In the genomic region with DNA sequence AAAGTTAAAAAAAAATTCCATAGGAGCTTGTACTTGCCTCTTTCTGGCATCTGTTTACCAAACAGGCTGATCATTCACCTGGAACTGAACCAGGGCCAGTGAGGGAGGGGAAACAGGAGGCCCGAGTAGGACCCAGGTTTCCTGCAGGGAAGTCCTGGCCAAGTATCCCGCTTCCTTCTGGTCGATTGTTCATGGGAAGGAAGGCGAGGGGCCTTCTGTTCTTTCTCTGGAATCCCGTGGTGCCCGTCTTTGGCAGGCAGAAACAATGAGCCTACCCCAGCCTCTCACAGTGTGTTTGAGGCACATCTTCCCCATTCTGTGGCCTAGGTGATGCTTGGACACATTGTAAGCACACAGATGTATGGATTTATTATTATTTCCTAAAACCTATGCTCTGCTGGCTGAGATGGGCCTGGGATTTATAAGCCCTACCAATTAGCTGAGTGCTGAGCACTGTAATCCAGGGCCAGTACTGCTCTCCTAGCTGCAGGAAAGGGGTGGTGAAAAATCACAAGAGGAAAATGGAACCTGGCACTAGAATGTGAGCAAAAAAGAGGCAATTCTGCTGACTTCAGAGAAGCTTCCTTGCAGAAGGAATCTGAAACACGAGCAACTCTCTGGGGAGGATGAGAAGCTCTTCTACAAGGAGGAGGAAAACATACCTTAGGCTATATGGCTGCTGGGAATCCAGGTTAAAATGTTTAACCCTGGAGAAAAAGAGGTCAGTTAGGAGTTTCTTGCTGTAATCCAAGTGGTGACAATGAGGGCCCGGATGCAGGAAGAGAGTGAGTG, we compare ENCODE assay signal across 17 cellular contexts. TPM values are rescaled to one million over a fixed set of nuclear protein-coding genes. Genes with fewer than 3 reads are reported as not detected.
DNase-seq lines count a peak whose midpoint lies in the region; ATAC-seq lines count a peak whose summit lies in the region.
"Had no signal": no experiment of that assay in that cellular context is flagged by ENCODE, and none has a peak within 500 bp of the region (broad histone marks: within the 10 kb centered on the region; RNA-seq: fewer than 3 reads in every experiment).

No MANE protein-coding gene starts in this region.

- no peaks in the 10 kb centered on the region for H3K9me3 ChIP-seq in mesenchymal stem cell (ENCODE audit: control insufficient read depth, low read length)
- H3K9me3 ChIP-seq: right atrium auricular region had no signal

- no peak overlapping the region for H4K91ac ChIP-seq in mesenchymal stem cell (ENCODE audit: low read length)

- 81% methylated on average over 8 of the region's 8 CpGs for WGBS in mesenchymal stem cell

- no peak overlapping the region for H3K4me3 ChIP-seq in mesenchymal stem cell (ENCODE audit: insufficient read depth in 1 of 2, low read depth in 1 of 2, low read length in 2 of 2)
- H3K4me3 ChIP-seq: lung, right atrium auricular region had no signal

- POLR2A ChIA-PET in activated CD4-positive, alpha-beta memory T cell treated with anti-CD3 and anti-CD28 coated beads for 36 hours (lab: Charles Lee), result no interaction called here
- POLR2A ChIA-PET in activated CD4-positive, alpha-beta memory T cell treated with anti-CD3 and anti-CD28 coated beads, Interleukin-2, amount 10 ng/mL, durations not matched to agents 7 days and 5 days (lab: Charles Lee), result no interaction called here

- H2BK120ac ChIP-seq in mesenchymal stem cell (ENCODE audit: low read depth, low read length), result no peak overlapping the region

- no peak overlapping the region for H3K9ac ChIP-seq in mesenchymal stem cell (ENCODE audit: low read length)

- no peak overlapping the region for H2AK5ac ChIP-seq in mesenchymal stem cell (ENCODE audit: low read length, severe bottlenecking)

- CTCF ChIA-PET in activated CD4-positive, alpha-beta memory T cell treated with anti-CD3 and anti-CD28 coated beads for 36 hours (lab: Charles Lee), result interaction anchor here (1.0 to 1.5 kb wide), 4 partner anchors 15 to 144 kb away, joined by 3 to 5 read pairs (median 4); no protein-coding TSS in a partner anchor
- CTCF ChIA-PET in activated CD4-positive, alpha-beta memory T cell treated with anti-CD3 and anti-CD28 coated beads, Interleukin-2, amount 10 ng/mL, durations not matched to agents 7 days and 5 days (lab: Charles Lee), result interaction anchor here (1.4 to 2.0 kb wide), 2 partner anchors 49 to 143 kb away, joined by 3 to 5 read pairs; no protein-coding TSS in a partner anchor

- H3K18ac ChIP-seq in mesenchymal stem cell (ENCODE audit: low read depth in 1 of 2, low read length in 2 of 2), result no peak overlapping the region

- H3K27me3 ChIP-seq in mesenchymal stem cell (ENCODE audit: control insufficient read depth in 1 of 2, insufficient read depth in 1 of 2, low read length in 2 of 2), result peaks cover 0 to 20% of the 10 kb centered on the region in 2 experiments
- H3K27me3 ChIP-seq: right atrium auricular region had no signal

- peaks cover 10% of the 10 kb centered on the region for H3K27me3 Mint-ChIP-seq in activated CD4-positive, alpha-beta memory T cell treated with anti-CD3 and anti-CD28 coated beads for 36 hours
- H3K27me3 Mint-ChIP-seq in activated CD4-positive, alpha-beta memory T cell treated with anti-CD3 and anti-CD28 coated beads, Interleukin-2, amount 10 ng/mL, durations not matched to agents 7 days and 5 days, result peaks cover 25% of the 10 kb centered on the region
- H3K27me3 Mint-ChIP-seq in activated T-helper 17 cell treated with anti-CD3 and anti-CD28 coated beads, Interleukin-2, amount 50 U/mL, for 72 hours, result peaks cover 17% of the 10 kb centered on the region
- H3K27me3 Mint-ChIP-seq in immature natural killer cell (ENCODE audit: low read depth in 3 of 3), result peaks cover 7 to 14% (median 13%) of the 10 kb centered on the region in 3 donors

- no peak overlapping the region for H2BK5ac ChIP-seq in mesenchymal stem cell (ENCODE audit: low read depth, low read length, poor library complexity, severe bottlenecking)

- H2AFZ ChIP-seq in mesenchymal stem cell (ENCODE audit: low read depth, low read length), result no peak overlapping the region

- H3K36me3 ChIP-seq in mesenchymal stem cell (ENCODE audit: control insufficient read depth in 1 of 2, insufficient read depth in 2 of 2, low read depth in 1 of 2, low read length in 2 of 2), result no peaks in the 10 kb centered on the region
- H3K36me3 ChIP-seq: right atrium auricular region had no signal

- H4K8ac ChIP-seq in mesenchymal stem cell (ENCODE audit: low read length), result no peak overlapping the region

- H3K14ac ChIP-seq in mesenchymal stem cell (ENCODE audit: low read length in 2 of 2), result no peak overlapping the region

- H3K9me3 Mint-ChIP-seq in activated CD4-positive, alpha-beta memory T cell treated with anti-CD3 and anti-CD28 coated beads for 36 hours, result no peaks in the 10 kb centered on the region
- H3K9me3 Mint-ChIP-seq in activated CD4-positive, alpha-beta memory T cell treated with anti-CD3 and anti-CD28 coated beads, Interleukin-2, amount 10 ng/mL, durations not matched to agents 7 days and 5 days, result no peaks in the 10 kb centered on the region
- H3K9me3 Mint-ChIP-seq in activated T-helper 17 cell treated with anti-CD3 and anti-CD28 coated beads, Interleukin-2, amount 50 U/mL, for 72 hours, result no peaks in the 10 kb centered on the region
- H3K9me3 Mint-ChIP-seq in immature natural killer cell, result no peaks in the 10 kb centered on the region
- H3K9me3 Mint-ChIP-seq: CD4-positive, alpha-beta memory T cell; neural crest cell had no signal

- no peak overlapping the region for H3K23ac ChIP-seq in mesenchymal stem cell (ENCODE audit: low read length in 2 of 2)

- no peak for ATAC-seq in activated T-helper 17 cell treated with anti-CD3 and anti-CD28 coated beads, Interleukin-2, amount 50 U/mL, for 72 hours (replicated peaks)

- no peak overlapping the region for H3K4me3 Mint-ChIP-seq in activated CD4-positive, alpha-beta memory T cell treated with anti-CD3 and anti-CD28 coated beads for 36 hours
- H3K4me3 Mint-ChIP-seq in activated CD4-positive, alpha-beta memory T cell treated with anti-CD3 and anti-CD28 coated beads, Interleukin-2, amount 10 ng/mL, durations not matched to agents 7 days and 5 days, result no peak overlapping the region
- H3K4me3 Mint-ChIP-seq in activated T-helper 17 cell treated with anti-CD3 and anti-CD28 coated beads, Interleukin-2, amount 50 U/mL, for 72 hours, result no peak overlapping the region
- H3K4me3 Mint-ChIP-seq in immature natural killer cell, result peak overlapping the region in 4 of 5 donors; percentile 1 to 48 (median 26)
- H3K4me3 Mint-ChIP-seq: CD4-positive, alpha-beta memory T cell; neural crest cell had no signal

- no peaks in the 10 kb centered on the region for H3K79me1 ChIP-seq in mesenchymal stem cell (replicated peaks; ENCODE audit: low read length, poor library complexity, severe bottlenecking)

- H3K4me2 ChIP-seq in mesenchymal stem cell (ENCODE audit: low read length, poor library complexity, severe bottlenecking), result no peak overlapping the region

- peak overlapping the region; percentile 81 for H3K27ac Mint-ChIP-seq in activated CD4-positive, alpha-beta memory T cell treated with anti-CD3 and anti-CD28 coated beads for 36 hours
- H3K27ac Mint-ChIP-seq in activated CD4-positive, alpha-beta memory T cell treated with anti-CD3 and anti-CD28 coated beads, Interleukin-2, amount 10 ng/mL, durations not matched to agents 7 days and 5 days, result no peak overlapping the region
- H3K27ac Mint-ChIP-seq in activated T-helper 17 cell treated with anti-CD3 and anti-CD28 coated beads, Interleukin-2, amount 50 U/mL, for 72 hours, result peak overlapping the region; percentile 10
- H3K27ac Mint-ChIP-seq in immature natural killer cell, result peak overlapping the region; percentile 62 to 82 (median 72)

- H3K36me3 Mint-ChIP-seq in activated CD4-positive, alpha-beta memory T cell treated with anti-CD3 and anti-CD28 coated beads for 36 hours, result no peaks in the 10 kb centered on the region
- no peaks in the 10 kb centered on the region for H3K36me3 Mint-ChIP-seq in activated CD4-positive, alpha-beta memory T cell treated with anti-CD3 and anti-CD28 coated beads, Interleukin-2, amount 10 ng/mL, durations not matched to agents 7 days and 5 days (ENCODE audit: low read depth)
- no peaks in the 10 kb centered on the region for H3K36me3 Mint-ChIP-seq in activated T-helper 17 cell treated with anti-CD3 and anti-CD28 coated beads, Interleukin-2, amount 50 U/mL, for 72 hours (ENCODE audit: low read depth)
- H3K36me3 Mint-ChIP-seq in immature natural killer cell, result no peaks in the 10 kb centered on the region
- H3K36me3 Mint-ChIP-seq: CD4-positive, alpha-beta memory T cell had no signal

- no peak overlapping the region for H2BK15ac ChIP-seq in mesenchymal stem cell (ENCODE audit: low read depth, poor library complexity, severe bottlenecking)

- peaks cover 52% of the 10 kb centered on the region for H3K4me1 Mint-ChIP-seq in activated CD4-positive, alpha-beta memory T cell treated with anti-CD3 and anti-CD28 coated beads for 36 hours (ENCODE audit: low read depth)
- H3K4me1 Mint-ChIP-seq in activated CD4-positive, alpha-beta memory T cell treated with anti-CD3 and anti-CD28 coated beads, Interleukin-2, amount 10 ng/mL, durations not matched to agents 7 days and 5 days, result peaks cover 29% of the 10 kb centered on the region
- peaks cover 31% of the 10 kb centered on the region for H3K4me1 Mint-ChIP-seq in activated T-helper 17 cell treated with anti-CD3 and anti-CD28 coated beads, Interleukin-2, amount 50 U/mL, for 72 hours
- H3K4me1 Mint-ChIP-seq in immature natural killer cell, result peaks cover 43% of the 10 kb centered on the region in 2 donors

- H3K4ac ChIP-seq in mesenchymal stem cell (ENCODE audit: low read depth in 1 of 2, low read length in 2 of 2), result no peak overlapping the region

- no peak for DNase-seq in activated CD4-positive, alpha-beta memory T cell treated with anti-CD3 and anti-CD28 coated beads for 36 hours
- DNase-seq in activated CD4-positive, alpha-beta memory T cell treated with anti-CD3 and anti-CD28 coated beads, Interleukin-2, amount 10 ng/mL, durations not matched to agents 7 days and 5 days, result no peak
- DNase-seq in immature natural killer cell (no peak), retina (peak; percentile 38), SIG-M5 (lab: John Stamatoyannopoulos, UW) (no peak), AG20443 (ENCODE audit: low spot score) (no peak), mesenchymal stem cell (no peak)
- DNase-seq: activated gamma-delta T cell; amygdala; CD4-positive, alpha-beta memory T cell; DND-41; NCI-H1436; NCI-H446 treated with DMSO at 0.1 percent for 48 hours had no signal

- H3K27ac ChIP-seq in mesenchymal stem cell (ENCODE audit: low read length, poor library complexity, severe bottlenecking), result no peak overlapping the region
- H3K27ac ChIP-seq: right atrium auricular region had no signal

- intact Hi-C loops in activated CD4-positive, alpha-beta memory T cell treated with anti-CD3 and anti-CD28 coated beads for 36 hours (cut with micrococcal nuclease), result no loop called here

- peaks cover 6% of the 10 kb centered on the region for H3K4me1 ChIP-seq in mesenchymal stem cell (ENCODE audit: control insufficient read depth, insufficient read depth, low read depth, low read length)
- H3K4me1 ChIP-seq: right atrium auricular region had no signal

- H2BK12ac ChIP-seq in mesenchymal stem cell (ENCODE audit: low read length in 2 of 2), result no peak overlapping the region

RNA-seq across cellular contexts. Expression of a gene that starts 53.5 kb away (rescaled TPM):
- total RNA-seq in activated CD4-positive, alpha-beta memory T cell treated with anti-CD3 and anti-CD28 coated beads for 36 hours, result 10 to 100 TPM; 42.7 to 43.6 TPM
- 10 to 100 TPM; 30.2 to 32.0 TPM for total RNA-seq in activated CD4-positive, alpha-beta memory T cell treated with anti-CD3 and anti-CD28 coated beads, Interleukin-2, amount 10 ng/mL, durations not matched to agents 7 days and 5 days
- total RNA-seq in activated T-helper 17 cell treated with anti-CD3 and anti-CD28 coated beads, Interleukin-2, amount 50 U/mL, for 72 hours, result 10 to 100 TPM; 10.0 to 10.6 TPM
- 100 to 1,000 TPM in 1 of 3 donors, 10 to 100 TPM in 2; 55.6 to 161 (median 82.4) TPM for polyA plus RNA-seq in immature natural killer cell
- 4.9 TPM for polyA plus RNA-seq in mesenchymal stem cell (2013, experiment 1 of 2)
- polyA plus RNA-seq in mesenchymal stem cell (2013, experiment 2 of 2), result 5.7 TPM

Comparison
In these comparisons a context has a peak if more than half of its experiments do, and no peak if none do; other contexts are left out.
1. H3K4me3 Mint-ChIP-seq: peak in immature natural killer cell (4 of 5); none in activated CD4-positive, alpha-beta memory T cell treated with anti-CD3 and anti-CD28 coated beads for 36 hours (single experiment), activated CD4-positive, alpha-beta memory T cell treated with anti-CD3 and anti-CD28 coated beads, Interleukin-2, amount 10 ng/mL, durations not matched to agents 7 days and 5 days (single experiment) and activated T-helper 17 cell treated with anti-CD3 and anti-CD28 coated beads, Interleukin-2, amount 50 U/mL, for 72 hours (single experiment).